ENCODE assay signal across 19 cellular contexts in genomic region chr3:100879445-100879844, GRCh38.
"Had no signal": no experiment of that assay in that cellular context is flagged by ENCODE, and none has a peak within 500 bp of the region (broad histone marks: within the 10 kb centered on the region; RNA-seq: fewer than 3 reads in every experiment).

No MANE protein-coding gene starts in this region.

- DNase-seq: dermis blood vessel endothelial cell; foreskin melanocyte; immature natural killer cell; kidney; left colon; mammary epithelial cell; mucosa of descending colon; small intestine; stimulated activated CD4-positive, alpha-beta T cell treated with anti-CD3 and anti-CD28 coated beads, Interleukin-12 subunit alpha, Interleukin-12 subunit beta, amount 100 ng/mL, for 4 hours; stimulated activated naive CD4-positive, alpha-beta T cell; stomach; upper lobe of left lung had no signal

- H3K27me3 ChIP-seq: cardiac muscle cell, colonic mucosa, stomach, thyroid gland, upper lobe of left lung, uterus had no signal

- H3K4me1 ChIP-seq: colonic mucosa, parathyroid adenoma, prostate gland had no signal

- ATAC-seq: left colon; natural killer cell treated with Interleukin-12 subunit alpha and Interleukin-12 subunit beta and Interleukin-15 and Interleukin-18, amount 100 ng/mL, for 72 hours had no signal

- H3K36me3 ChIP-seq: cardiac muscle cell, colonic mucosa, prostate gland, stomach, thyroid gland, upper lobe of left lung, uterus had no signal

- H3K9ac ChIP-seq: parathyroid adenoma had no signal

- H3K9me3 ChIP-seq: colonic mucosa, mucosa of descending colon, prostate gland, stomach, thyroid gland, upper lobe of left lung, uterus had no signal

- H3K27ac ChIP-seq: cardiac muscle cell, colonic mucosa, parathyroid adenoma, prostate gland had no signal

- H3K4me3 ChIP-seq: cardiac muscle cell, colonic mucosa, mucosa of descending colon, prostate gland, stomach, thyroid gland, upper lobe of left lung, uterus had no signal
